In the genomic region with DNA sequence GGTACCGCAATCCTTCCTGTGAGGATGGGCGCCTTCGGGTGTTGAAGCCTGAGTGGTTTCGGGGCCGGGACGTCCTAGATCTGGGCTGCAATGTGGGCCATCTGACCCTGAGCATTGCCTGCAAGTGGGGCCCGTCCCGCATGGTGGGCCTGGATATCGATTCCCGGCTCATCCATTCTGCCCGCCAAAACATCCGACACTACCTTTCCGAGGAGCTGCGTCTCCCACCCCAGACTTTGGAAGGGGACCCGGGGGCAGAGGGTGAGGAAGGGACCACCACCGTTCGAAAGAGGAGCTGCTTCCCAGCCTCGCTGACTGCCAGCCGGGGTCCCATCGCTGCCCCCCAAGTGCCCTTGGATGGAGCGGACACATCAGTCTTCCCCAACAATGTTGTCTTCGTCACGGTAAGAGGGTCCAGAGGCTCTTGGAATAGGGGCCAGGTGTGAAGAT, we compare ENCODE assay signal across 9 cellular contexts. TPM values are rescaled to one million over a fixed set of nuclear protein-coding genes. Genes with fewer than 3 reads are reported as not detected.
DNase-seq lines count a peak whose midpoint lies in the region; ATAC-seq and TF ChIP-seq lines count a peak whose summit lies in the region.
"Had no signal": no experiment of that assay in that cellular context is flagged by ENCODE, and none has a peak within 500 bp of the region (broad histone marks: within the 10 kb centered on the region; RNA-seq: fewer than 3 reads in every experiment).

No MANE protein-coding gene starts in this region.

- H3K27ac ChIP-seq in VCaP: peak overlapping the region; percentile 100

- peak; percentile 12 for TF ChIP-seq POLR2A in GM18526 (IDR thresholded peaks at IDR 0.05; ENCODE audit: extremely low read depth, insufficient read length)

- H3K4me3 ChIP-seq in fibroblast of the aortic adventitia (ENCODE audit: low read depth, low read length): peak overlapping the region; percentile 83
- H3K4me3 ChIP-seq in skeletal muscle cell (ENCODE audit: low read depth, low read length): peak overlapping the region; percentile 80

- DNase-seq in fibroblast of the aortic adventitia (ENCODE audit: low read depth): no peak
- DNase-seq in skeletal muscle cell (ENCODE audit: low read depth): no peak
- DNase-seq in HT-29 (ENCODE audit: low spot score): no peak
- DNase-seq in NCI-H510A (lab: John Stamatoyannopoulos, UW): no peak
- DNase-seq in DMS153 (lab: John Stamatoyannopoulos, UW): no peak
- DNase-seq: SW 1271 had no signal

- no peak for TF ChIP-seq CTCF in VCaP (conservative IDR thresholded peaks at IDR 0.05)
- TF ChIP-seq CTCF in fibroblast of the aortic adventitia (IDR thresholded peaks at IDR 0.05; ENCODE audit: insufficient read depth, low read length): no peak

- no peak for ATAC-seq in HG02623 (IDR thresholded peaks at IDR 0.05; ENCODE audit: unreplicated experiment)

RNA-seq across cellular contexts. Expression of gene MEPCE, which starts 1.7 kb away (rescaled TPM):
- total RNA-seq in fibroblast of the aortic adventitia (ENCODE audit: low replicate concordance): 48.0 and 49.6 TPM in 2 replicates
- total RNA-seq in HT-29 (2014; rRNA removed; shearing (Covaris generic)): 80.9 and 89.1 TPM in 2 replicates

RNA-seq across cellular contexts. Expression of gene ZCWPW1, which starts 2.8 kb away (rescaled TPM):
- 2.4 and 3.0 TPM in 2 replicates for total RNA-seq in fibroblast of the aortic adventitia (ENCODE audit: low replicate concordance)
- 0.76 and 1.0 TPM in 2 replicates for total RNA-seq in HT-29 (2014; rRNA removed; shearing (Covaris generic))

RNA-seq across cellular contexts. Expression of gene PPP1R35, which starts 5.0 kb away (rescaled TPM):
- total RNA-seq in fibroblast of the aortic adventitia (ENCODE audit: low replicate concordance): 8.8 and 9.2 TPM in 2 replicates
- 102 and 110 TPM in 2 replicates for total RNA-seq in HT-29 (2014; rRNA removed; shearing (Covaris generic))

RNA-seq across cellular contexts. Expression of gene SPACDR, which starts 32.7 kb away (rescaled TPM):
- total RNA-seq in fibroblast of the aortic adventitia (ENCODE audit: low replicate concordance): 0.27 TPM in 1 of 2 replicates, not detected in the other
- 0.21 and 0.64 TPM in 2 replicates for total RNA-seq in HT-29 (2014; rRNA removed; shearing (Covaris generic))

RNA-seq across cellular contexts. Expression of gene TSC22D4, which starts 47.7 kb away (rescaled TPM):
- total RNA-seq in fibroblast of the aortic adventitia (ENCODE audit: low replicate concordance): 25.6 and 31.6 TPM in 2 replicates
- total RNA-seq in HT-29 (2014; rRNA removed; shearing (Covaris generic)): 102 and 123 TPM in 2 replicates

Comparison
In these comparisons a context has a peak if more than half of its experiments do, and no peak if none do; other contexts are left out.
1. RNA of gene PPP1R35, which starts 5.0 kb away (total RNA-seq): 102 to 110 TPM in HT-29; 8.8 to 9.2 TPM in fibroblast of the aortic adventitia; every median in the first group is over 10 times any median in the second.